1 cellular context compared by ENCODE assay signal in the genomic region with DNA sequence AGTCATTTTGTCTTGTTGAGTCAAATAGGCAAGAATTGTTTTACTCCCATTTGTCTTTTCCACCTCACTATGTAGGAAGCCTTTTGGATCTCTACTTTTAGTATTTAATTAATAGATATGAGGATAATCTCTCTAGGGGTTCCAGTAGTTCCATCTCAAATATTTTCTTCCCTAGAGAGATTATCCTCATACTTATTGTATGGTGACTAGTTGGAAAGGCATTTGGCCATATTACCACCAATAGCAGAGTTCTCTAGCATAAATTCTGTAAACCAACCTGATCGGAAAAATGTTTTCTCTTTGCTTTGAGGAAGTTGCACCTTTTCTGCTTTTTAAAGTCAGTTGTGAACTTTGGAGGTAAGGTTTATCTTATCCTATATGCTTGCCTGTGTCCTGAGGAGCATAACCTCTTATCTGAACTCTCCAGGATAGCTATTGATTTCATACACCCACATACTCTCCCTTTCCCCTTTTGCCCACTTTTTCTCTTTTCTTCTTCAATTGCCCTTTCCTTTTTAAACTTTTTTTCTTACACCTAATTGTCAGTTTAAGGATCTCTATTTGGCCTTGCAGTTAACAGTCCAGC.
A peak's percentile ranks its signal among the peaks of the same experiment; 100 is the strongest.
TF ChIP-seq lines count a peak whose summit lies in the region.

No MANE protein-coding gene starts in this region.

TF ChIP-seq in K562, 482 proteins besides CTCF, POLR2A, EP300 and RAD21 (continued from another document):
- TF ChIP-seq KLF13 (tag; IDR thresholded peaks at IDR 0.05; ENCODE audit: borderline replicate concordance, low read depth) (no peak), ZKSCAN3 (CRISPR knock-in tag; IDR thresholded peaks at IDR 0.05) (no peak), SMARCB1 (IDR thresholded peaks at IDR 0.05; ENCODE audit: insufficient read length, low read depth) (peak; percentile 96), ARNT (IDR thresholded peaks at IDR 0.05) (0 out of 4 replicates have a peak, but pooled peaks of 1 of the 2 experiments have one; percentile 57), FOSL1 (tag; conservative IDR thresholded peaks at IDR 0.05) (no peak; the same call in 1 of the 2 replicates), NCOA1 (IDR thresholded peaks at IDR 0.05; ENCODE audit: low read depth) (0 out of 2 replicates have a peak, but pooled peaks have one; percentile 51), FOXM1 (IDR thresholded peaks at IDR 0.05; ENCODE audit: low read depth) (peak; percentile 58), FOXM1 (CRISPR knock-in tag; IDR thresholded peaks at IDR 0.05; ENCODE audit: low read depth) (no peak), JUND (IDR thresholded peaks at IDR 0.05; ENCODE audit: borderline replicate concordance, low read depth, low read length) (peak; percentile 20; the same call in 1 of the 2 replicates), JUND (tag; IDR thresholded peaks at IDR 0.05; ENCODE audit: borderline replicate concordance, low read depth, low read length) (no peak; the same call in 2 of the 3 replicates), ZNF124 (CRISPR knock-in tag; IDR thresholded peaks at IDR 0.05) (no peak), ZNF764 (CRISPR knock-in tag; IDR thresholded peaks at IDR 0.05; ENCODE audit: low read depth) (no peak), ZNF445 (CRISPR knock-in tag; IDR thresholded peaks at IDR 0.05; ENCODE audit: low read depth) (no peak), ZNF780A (CRISPR knock-in tag; IDR thresholded peaks at IDR 0.05) (no peak), POU5F1 (IDR thresholded peaks at IDR 0.05; ENCODE audit: borderline replicate concordance, low read depth, low read length, partially characterized antibody) (no peak), MAZ (CRISPR knock-in tag; conservative IDR thresholded peaks at IDR 0.05 in 1 of 2, IDR thresholded peaks at IDR 0.05 in 1 of 2) (no peak), KHSRP (IDR thresholded peaks at IDR 0.05) (no peak), SOX6 (IDR thresholded peaks at IDR 0.05) (peak; percentile 66), HDAC3 (IDR thresholded peaks at IDR 0.05; ENCODE audit: borderline replicate concordance, partially characterized antibody) (peak; percentile 55)
- TF ChIP-seq, protein P1, sequence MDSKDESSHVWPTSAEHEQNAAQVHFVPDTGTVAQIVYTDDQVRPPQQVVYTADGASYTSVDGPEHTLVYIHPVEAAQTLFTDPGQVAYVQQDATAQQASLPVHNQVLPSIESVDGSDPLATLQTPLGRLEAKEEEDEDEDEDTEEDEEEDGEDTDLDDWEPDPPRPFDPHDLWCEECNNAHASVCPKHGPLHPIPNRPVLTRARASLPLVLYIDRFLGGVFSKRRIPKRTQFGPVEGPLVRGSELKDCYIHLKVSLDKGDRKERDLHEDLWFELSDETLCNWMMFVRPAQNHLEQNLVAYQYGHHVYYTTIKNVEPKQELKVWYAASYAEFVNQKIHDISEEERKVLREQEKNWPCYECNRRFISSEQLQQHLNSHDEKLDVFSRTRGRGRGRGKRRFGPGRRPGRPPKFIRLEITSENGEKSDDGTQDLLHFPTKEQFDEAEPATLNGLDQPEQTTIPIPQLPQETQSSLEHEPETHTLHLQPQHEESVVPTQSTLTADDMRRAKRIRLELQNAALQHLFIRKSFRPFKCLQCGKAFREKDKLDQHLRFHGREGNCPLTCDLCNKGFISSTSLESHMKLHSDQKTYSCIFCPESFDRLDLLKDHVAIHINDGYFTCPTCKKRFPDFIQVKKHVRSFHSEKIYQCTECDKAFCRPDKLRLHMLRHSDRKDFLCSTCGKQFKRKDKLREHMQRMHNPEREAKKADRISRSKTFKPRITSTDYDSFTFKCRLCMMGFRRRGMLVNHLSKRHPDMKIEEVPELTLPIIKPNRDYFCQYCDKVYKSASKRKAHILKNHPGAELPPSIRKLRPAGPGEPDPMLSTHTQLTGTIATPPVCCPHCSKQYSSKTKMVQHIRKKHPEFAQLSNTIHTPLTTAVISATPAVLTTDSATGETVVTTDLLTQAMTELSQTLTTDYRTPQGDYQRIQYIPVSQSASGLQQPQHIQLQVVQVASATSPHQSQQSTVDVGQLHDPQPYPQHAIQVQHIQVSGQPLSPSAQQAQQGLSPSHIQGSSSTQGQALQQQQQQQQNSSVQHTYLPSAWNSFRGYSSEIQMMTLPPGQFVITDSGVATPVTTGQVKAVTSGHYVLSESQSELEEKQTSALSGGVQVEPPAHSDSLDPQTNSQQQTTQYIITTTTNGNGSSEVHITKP (IDR thresholded peaks at IDR 0.05; ENCODE audit: partially characterized antibody): no peak
- TF ChIP-seq, protein P2, sequence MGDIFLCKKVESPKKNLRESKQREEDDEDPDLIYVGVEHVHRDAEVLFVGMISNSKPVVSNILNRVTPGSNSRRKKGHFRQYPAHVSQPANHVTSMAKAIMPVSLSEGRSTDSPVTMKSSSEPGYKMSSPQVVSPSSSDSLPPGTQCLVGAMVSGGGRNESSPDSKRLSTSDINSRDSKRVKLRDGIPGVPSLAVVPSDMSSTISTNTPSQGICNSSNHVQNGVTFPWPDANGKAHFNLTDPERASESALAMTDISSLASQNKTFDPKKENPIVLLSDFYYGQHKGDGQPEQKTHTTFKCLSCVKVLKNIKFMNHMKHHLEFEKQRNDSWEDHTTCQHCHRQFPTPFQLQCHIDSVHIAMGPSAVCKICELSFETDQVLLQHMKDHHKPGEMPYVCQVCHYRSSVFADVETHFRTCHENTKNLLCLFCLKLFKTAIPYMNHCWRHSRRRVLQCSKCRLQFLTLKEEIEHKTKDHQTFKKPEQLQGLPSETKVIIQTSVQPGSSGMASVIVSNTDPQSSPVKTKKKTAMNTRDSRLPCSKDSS (IDR thresholded peaks at IDR 0.05; ENCODE audit: low read depth, partially characterized antibody): no peak
- TF ChIP-seq, protein P3, sequence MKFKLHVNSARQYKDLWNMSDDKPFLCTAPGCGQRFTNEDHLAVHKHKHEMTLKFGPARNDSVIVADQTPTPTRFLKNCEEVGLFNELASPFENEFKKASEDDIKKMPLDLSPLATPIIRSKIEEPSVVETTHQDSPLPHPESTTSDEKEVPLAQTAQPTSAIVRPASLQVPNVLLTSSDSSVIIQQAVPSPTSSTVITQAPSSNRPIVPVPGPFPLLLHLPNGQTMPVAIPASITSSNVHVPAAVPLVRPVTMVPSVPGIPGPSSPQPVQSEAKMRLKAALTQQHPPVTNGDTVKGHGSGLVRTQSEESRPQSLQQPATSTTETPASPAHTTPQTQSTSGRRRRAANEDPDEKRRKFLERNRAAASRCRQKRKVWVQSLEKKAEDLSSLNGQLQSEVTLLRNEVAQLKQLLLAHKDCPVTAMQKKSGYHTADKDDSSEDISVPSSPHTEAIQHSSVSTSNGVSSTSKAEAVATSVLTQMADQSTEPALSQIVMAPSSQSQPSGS (CRISPR knock-in tag; IDR thresholded peaks at IDR 0.05): no peak
- TF ChIP-seq, protein P4, sequence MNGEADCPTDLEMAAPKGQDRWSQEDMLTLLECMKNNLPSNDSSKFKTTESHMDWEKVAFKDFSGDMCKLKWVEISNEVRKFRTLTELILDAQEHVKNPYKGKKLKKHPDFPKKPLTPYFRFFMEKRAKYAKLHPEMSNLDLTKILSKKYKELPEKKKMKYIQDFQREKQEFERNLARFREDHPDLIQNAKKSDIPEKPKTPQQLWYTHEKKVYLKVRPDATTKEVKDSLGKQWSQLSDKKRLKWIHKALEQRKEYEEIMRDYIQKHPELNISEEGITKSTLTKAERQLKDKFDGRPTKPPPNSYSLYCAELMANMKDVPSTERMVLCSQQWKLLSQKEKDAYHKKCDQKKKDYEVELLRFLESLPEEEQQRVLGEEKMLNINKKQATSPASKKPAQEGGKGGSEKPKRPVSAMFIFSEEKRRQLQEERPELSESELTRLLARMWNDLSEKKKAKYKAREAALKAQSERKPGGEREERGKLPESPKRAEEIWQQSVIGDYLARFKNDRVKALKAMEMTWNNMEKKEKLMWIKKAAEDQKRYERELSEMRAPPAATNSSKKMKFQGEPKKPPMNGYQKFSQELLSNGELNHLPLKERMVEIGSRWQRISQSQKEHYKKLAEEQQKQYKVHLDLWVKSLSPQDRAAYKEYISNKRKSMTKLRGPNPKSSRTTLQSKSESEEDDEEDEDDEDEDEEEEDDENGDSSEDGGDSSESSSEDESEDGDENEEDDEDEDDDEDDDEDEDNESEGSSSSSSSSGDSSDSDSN (IDR thresholded peaks at IDR 0.05; ENCODE audit: borderline replicate concordance in 1 of 2, low read depth in 2 of 2, low read length in 2 of 2): no peak
